Comparison of ENCODE assay signal across 8 cellular contexts in the genomic region with DNA sequence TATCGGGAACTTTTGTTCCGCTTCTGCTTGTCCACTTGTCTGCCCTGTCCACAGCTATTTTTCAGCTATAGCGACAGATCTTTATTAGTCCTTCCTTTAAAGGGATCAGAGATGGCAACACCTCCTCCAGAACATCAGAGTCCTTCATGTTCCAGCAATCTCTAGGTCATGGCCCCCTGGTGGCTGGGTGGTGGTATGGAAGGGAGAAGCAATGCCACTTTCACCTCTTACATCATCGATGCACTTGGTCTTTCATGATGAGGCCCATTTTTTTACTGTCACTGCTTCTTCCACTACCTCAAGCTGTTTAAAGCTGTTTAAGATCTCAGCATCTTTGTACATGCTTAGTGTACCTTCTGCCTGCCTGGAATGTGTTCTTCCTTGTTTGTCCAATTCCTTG.
DNase-seq lines count a peak whose midpoint lies in the region; ATAC-seq, FAIRE-seq and TF ChIP-seq lines count a peak whose summit lies in the region.

No MANE protein-coding gene starts in this region.

- ATAC-seq in HG03571 (IDR thresholded peaks at IDR 0.05; ENCODE audit: unreplicated experiment) = no peak

- H3K4me3 ChIP-seq in MM.1S (ENCODE audit: low read length) (no peak overlapping the region), hepatocyte (no peak overlapping the region)

- TF ChIP-seq POLR2A in GM12892 (IDR thresholded peaks at IDR 0.05; ENCODE audit: low read depth, low read length) = no peak

- H3K4me2 ChIP-seq in MM.1S (ENCODE audit: low read depth, low read length) = no peak overlapping the region
- no peak overlapping the region for H3K4me2 ChIP-seq in hepatocyte

- H3F3A ChIP-seq in MM.1S (ENCODE audit: insufficient read depth, low read length) = no peaks in the 10 kb centered on the region

- H3K9ac ChIP-seq in MM.1S (ENCODE audit: low read length) = no peak overlapping the region

- H4K20me1 ChIP-seq in MM.1S (ENCODE audit: insufficient read depth, low read length) (no peaks in the 10 kb centered on the region), hepatocyte (ENCODE audit: insufficient read depth, poor library complexity, severe bottlenecking) (no peaks in the 10 kb centered on the region)

- H3K27me3 ChIP-seq in MM.1S (replicated peaks; ENCODE audit: insufficient read depth, low read length) (no peaks in the 10 kb centered on the region), hepatocyte (no peaks in the 10 kb centered on the region)

- no peak overlapping the region for H2AFZ ChIP-seq in MM.1S (ENCODE audit: low read length)
- no peak overlapping the region for H2AFZ ChIP-seq in hepatocyte

- 96% methylated on average over 4 of the region's 4 CpGs for WGBS in hepatocyte (ENCODE audit: low lambda C conversion rate, missing lambda C conversion rate)

- H3K9me2 ChIP-seq in MM.1S (replicated peaks; ENCODE audit: insufficient read depth, low read length) (no peaks in the 10 kb centered on the region), hepatocyte (replicated peaks; ENCODE audit: insufficient read depth) (no peaks in the 10 kb centered on the region)

- H3K4me1 ChIP-seq in MM.1S (ENCODE audit: low read length) (no peaks in the 10 kb centered on the region), hepatocyte (ENCODE audit: insufficient read depth) (no peaks in the 10 kb centered on the region)

- H3K27ac ChIP-seq in MM.1S (ENCODE audit: low read length) (no peak overlapping the region), hepatocyte (no peak overlapping the region)

- H3K9me3 ChIP-seq in MM.1S (replicated peaks; ENCODE audit: insufficient read depth, low read length) = no peaks in the 10 kb centered on the region
- no peaks in the 10 kb centered on the region for H3K9me3 ChIP-seq in hepatocyte (ENCODE audit: low read depth)

- H3K36me3 ChIP-seq in MM.1S (replicated peaks; ENCODE audit: insufficient read depth, low read length) (no peaks in the 10 kb centered on the region), hepatocyte (replicated peaks; ENCODE audit: insufficient read depth, low read depth) (no peaks in the 10 kb centered on the region)

- FAIRE-seq in GM12892 (lab: Jason Lieb, UNC) = peak; percentile 83

- H3K79me2 ChIP-seq in MM.1S (ENCODE audit: low read length) (no peaks in the 10 kb centered on the region), hepatocyte (no peaks in the 10 kb centered on the region)

- peak; percentile 46 for TF ChIP-seq CTCF in MM.1S (IDR thresholded peaks at IDR 0.05; ENCODE audit: low read length)
- no peak for TF ChIP-seq CTCF in hepatocyte (IDR thresholded peaks at IDR 0.05; ENCODE audit: poor library complexity)

- DNase-seq in GM12892 (ENCODE audit: insufficient read length) (no peak), MM.1S (peak; percentile 20), hepatocyte (ENCODE audit: low spot score) (peak; percentile 7), NCI-H226 (no peak), EL (no peak)
- DNase-seq in activated CD8-positive, alpha-beta memory T cell treated with anti-CD3 and anti-CD28 coated beads for 24 hours = peak; percentile 75
- peak; percentile 14 to 20 for DNase-seq in stimulated activated CD8-positive, alpha-beta memory T cell treated with anti-CD3 and anti-CD28 coated beads, Interleukin-7, amount 100 ng/mL, for 48 hours (ENCODE audit: extremely low read depth in 1 of 2, low read depth in 1 of 2)

Comparison
In these comparisons a context has a peak if more than half of its experiments do, and no peak if none do; other contexts are left out.
1. DNase-seq: peak in MM.1S (single experiment), activated CD8-positive, alpha-beta memory T cell treated with anti-CD3 and anti-CD28 coated beads for 24 hours (single experiment), hepatocyte (single experiment) and stimulated activated CD8-positive, alpha-beta memory T cell treated with anti-CD3 and anti-CD28 coated beads, Interleukin-7, amount 100 ng/mL, for 48 hours (2 of 2); none in GM12892 (single experiment), NCI-H226 (single experiment) and EL (single experiment).